Comparison of ENCODE assay signal across 8 cellular contexts in the genomic region with DNA sequence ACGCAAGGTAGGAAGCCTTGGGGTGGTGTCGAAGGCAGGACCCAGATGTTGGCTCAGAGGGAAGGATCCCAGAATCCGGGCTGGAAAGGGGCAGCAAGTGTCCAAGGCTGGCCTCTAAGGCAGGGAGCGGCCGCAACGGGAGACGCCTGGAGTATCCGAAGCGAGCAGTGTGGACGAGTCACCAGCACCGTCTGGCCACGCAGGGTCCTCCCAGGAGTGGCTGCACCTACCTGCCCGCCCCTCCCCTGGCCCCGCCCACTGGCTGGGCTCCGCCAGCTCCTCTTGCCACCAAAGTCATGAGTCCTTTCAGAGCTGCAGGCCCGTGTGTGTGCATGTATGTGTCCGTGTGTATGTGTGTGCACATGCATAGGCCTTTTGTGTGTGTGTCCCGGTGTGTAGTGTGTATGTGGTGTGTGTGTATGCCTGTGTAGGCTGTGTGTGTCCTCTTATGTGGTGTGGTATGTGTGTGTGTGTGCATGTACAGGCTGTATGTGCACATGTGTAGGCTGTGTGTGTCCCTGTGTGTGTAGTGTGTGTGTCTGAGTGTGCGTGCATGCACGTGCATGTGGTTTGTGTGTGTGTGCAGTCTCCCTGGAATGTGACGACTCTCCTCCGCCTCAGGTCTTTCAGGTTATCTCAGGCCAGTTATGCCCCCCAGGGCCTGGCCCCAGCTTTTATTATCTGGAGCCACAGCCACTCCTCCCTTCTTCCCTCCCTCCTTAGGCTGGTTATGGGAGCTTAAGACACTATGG. TPM values are rescaled to one million over a fixed set of nuclear protein-coding genes. Genes with fewer than 3 reads are reported as not detected.
DNase-seq lines count a peak whose midpoint lies in the region; ATAC-seq and TF ChIP-seq lines count a peak whose summit lies in the region.

Gene PRSS8, minus strand, starts transcription at position 193 of the 752 bp plus-strand sequence. CDS start 229 bp downstream, outside the sequence.

- H3K36me3 ChIP-seq in ES-I3 (ENCODE audit: insufficient read depth, low read length) = no peaks in the 10 kb centered on the region

- H3K9me3 Mint-ChIP-seq in progenitor cell of endocrine pancreas (ENCODE audit: low read depth) (no peaks in the 10 kb centered on the region), T-cell (no peaks in the 10 kb centered on the region)

- peaks cover 12% of the 10 kb centered on the region for H3K36me3 Mint-ChIP-seq in progenitor cell of endocrine pancreas (ENCODE audit: insufficient read depth)
- peaks cover 5% of the 10 kb centered on the region for H3K36me3 Mint-ChIP-seq in T-cell

- DNase-seq in OCI-M1 (lab: John Stamatoyannopoulos, UW) (peak; percentile 29), progenitor cell of endocrine pancreas (ENCODE audit: low spot score, unreplicated experiment) (peak; percentile 66), T-cell (no peak), AG20443 (ENCODE audit: low spot score) (no peak), NCI-H345 treated with DMSO at 0.1 percent for 48 hours (lab: John Stamatoyannopoulos, UW; ENCODE audit: unreplicated experiment) (no peak)

- H3K9ac ChIP-seq in ES-I3 (ENCODE audit: low read depth, low read length) = peak within 1 kb of the TSS; percentile 58

- H3K4me3 Mint-ChIP-seq in progenitor cell of endocrine pancreas (ENCODE audit: low read depth) = peak within 1 kb of the TSS; percentile 91
- no peak within 1 kb of the TSS for H3K4me3 Mint-ChIP-seq in T-cell

- POLR2A ChIA-PET in T-cell (lab: Charles Lee) = interaction anchor here in 1 of 2 donors (0.6 kb wide), 1 partner anchor 22 kb away, joined by 3 read pairs; no protein-coding TSS in a partner anchor

- peaks cover 28% of the 10 kb centered on the region for H3K4me1 ChIP-seq in ES-I3 (ENCODE audit: insufficient read depth, low read length)

- ATAC-seq in T-cell (replicated peaks in 1 of 4) = no peak
- no peak for ATAC-seq in GM21529 (IDR thresholded peaks at IDR 0.05; ENCODE audit: unreplicated experiment)

- TF ChIP-seq CTCF in progenitor cell of endocrine pancreas (IDR thresholded peaks at IDR 0.05; ENCODE audit: unreplicated experiment) = no peak

- H3K27me3 Mint-ChIP-seq in progenitor cell of endocrine pancreas (no peaks in the 10 kb centered on the region), T-cell (no peaks in the 10 kb centered on the region)

- no peaks in the 10 kb centered on the region for H3K9me3 ChIP-seq in ES-I3 (ENCODE audit: control insufficient read depth, insufficient read depth, low read length)

- H3K27ac Mint-ChIP-seq in progenitor cell of endocrine pancreas (peak within 1 kb of the TSS; percentile 98), T-cell (no peak within 1 kb of the TSS)

- CTCF ChIA-PET in T-cell (lab: Charles Lee) = no interaction called here

- peaks cover 47% of the 10 kb centered on the region for H3K4me1 Mint-ChIP-seq in progenitor cell of endocrine pancreas (ENCODE audit: low read depth)
- H3K4me1 Mint-ChIP-seq in T-cell = no peaks in the 10 kb centered on the region

- peak within 1 kb of the TSS; percentile 71 for H3K4me3 ChIP-seq in iPS-11a (ENCODE audit: low read depth, low read length)

RNA-seq across cellular contexts. Expression of gene PRSS8, which starts in this region (rescaled TPM):
- total RNA-seq in progenitor cell of endocrine pancreas (107 and 111 TPM in 2 replicates), T-cell (1 to 10 TPM in 1 of 5 donors, under 1 TPM in 2, not detected in 2; 0.43 to 1.1 (median 0.55) TPM)

Comparison
In these comparisons a context has a peak if more than half of its experiments do, and no peak if none do; other contexts are left out.
1. RNA of gene PRSS8 (total RNA-seq): 107 to 111 TPM in progenitor cell of endocrine pancreas; 0.43 to 1.1 TPM in T-cell; every median in the first group is over 10 times any median in the second.
2. DNase-seq: peak in OCI-M1 (single experiment) and progenitor cell of endocrine pancreas (single experiment); none in T-cell (0 of 34), AG20443 (single experiment) and NCI-H345 treated with DMSO at 0.1 percent for 48 hours (single experiment).